3 cellular contexts compared by ENCODE assay signal in the genomic region with DNA sequence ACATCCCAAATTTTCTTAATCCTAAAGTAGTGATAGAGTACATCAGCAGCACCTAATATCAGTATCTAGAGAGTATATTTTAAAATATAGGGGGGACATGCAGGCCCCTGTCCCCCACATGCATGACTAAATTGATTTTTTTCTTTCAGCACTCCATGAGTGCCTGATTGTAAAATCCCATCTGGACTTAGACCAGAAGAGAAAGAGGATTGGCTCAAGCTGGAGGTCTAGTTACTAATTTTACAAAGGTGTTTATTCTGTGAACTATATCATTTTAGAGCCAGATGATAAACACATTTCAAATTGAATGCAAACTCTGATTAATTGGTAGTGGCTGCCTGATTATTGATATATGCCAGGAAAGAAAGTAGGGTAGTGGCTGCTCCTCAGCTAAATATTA.
"Had no signal": no experiment of that assay in that cellular context is flagged by ENCODE, and none has a peak within 500 bp of the region (broad histone marks: within the 10 kb centered on the region; RNA-seq: fewer than 3 reads in every experiment).

No MANE protein-coding gene starts in this region.

- DNase-seq: GDM1, GF-D8 had no signal

- ATAC-seq: GM12878 had no signal

- H3K4me3 ChIP-seq: GM12878 had no signal
